12 cellular contexts compared by ENCODE assay signal in genomic region chr2:168220971-168221819, GRCh38. TPM values are rescaled to one million over a fixed set of nuclear protein-coding genes. Genes with fewer than 3 reads are reported as not detected.
DNase-seq lines count a peak whose midpoint lies in the region; ATAC-seq, FAIRE-seq and TF ChIP-seq lines count a peak whose summit lies in the region.
"Had no signal": no experiment of that assay in that cellular context is flagged by ENCODE, and none has a peak within 500 bp of the region (broad histone marks: within the 10 kb centered on the region; RNA-seq: fewer than 3 reads in every experiment).

No MANE protein-coding gene starts in this region.

- peak overlapping the region in 3 of 4 donors; percentile 41 to 74 (median 65) for H3K27ac ChIP-seq in Peyer's patch
- H3K27ac ChIP-seq in caudate nucleus (ENCODE audit: low read depth, low read length): peak overlapping the region; percentile 24
- H3K27ac ChIP-seq in small intestine (ENCODE audit: low read depth in 1 of 2, low read length in 1 of 2): peak overlapping the region; percentile 75 to 76

- no peak for TF ChIP-seq CTCF in Peyer's patch (IDR thresholded peaks at IDR 0.05)
- TF ChIP-seq CTCF in kidney epithelial cell (IDR thresholded peaks at IDR 0.05; ENCODE audit: insufficient read depth, low read length, poor library complexity, severe bottlenecking): no peak

- no peak for ATAC-seq in GM21423 (IDR thresholded peaks at IDR 0.05; ENCODE audit: unreplicated experiment)
- ATAC-seq: activated CD8-positive, alpha-beta T cell treated with anti-CD3 and anti-CD28 coated beads for 36 hours; naive thymus-derived CD4-positive, alpha-beta T cell had no signal

- H3K36me3 ChIP-seq in Peyer's patch: no peaks in the 10 kb centered on the region
- H3K36me3 ChIP-seq in kidney epithelial cell (ENCODE audit: control insufficient read depth, insufficient read depth, low read length): no peaks in the 10 kb centered on the region
- no peaks in the 10 kb centered on the region for H3K36me3 ChIP-seq in small intestine (ENCODE audit: control insufficient read depth in 2 of 2, insufficient read depth in 2 of 2, low read length in 2 of 2)

- DNase-seq in Peyer's patch (no peak), caudate nucleus (lab: John Stamatoyannopoulos, UW) (no peak), kidney epithelial cell (ENCODE audit: low read depth) (peak; percentile 86), small intestine (peak; percentile 77), DMS 273 treated with DMSO at 0.1 percent for 48 hours (lab: John Stamatoyannopoulos, UW) (no peak), amygdala (lab: John Stamatoyannopoulos, UW) (no peak)
- DNase-seq: activated CD8-positive, alpha-beta T cell treated with anti-CD3 and anti-CD28 coated beads for 36 hours; activated naive CD4-positive, alpha-beta T cell treated with Interleukin-2 at 50 U/mL for 16 hours; COR-L47; naive thymus-derived CD4-positive, alpha-beta T cell; T-helper 9 cell had no signal

- WGBS in small intestine, 3 donors: 18 to 62% (median 29%) methylated on average over 11 of the region's 11 CpGs

- no peak for FAIRE-seq in small intestine (lab: Jason Lieb, UNC)

- H3K9me3 ChIP-seq in Peyer's patch: no peaks in the 10 kb centered on the region
- H3K9me3 ChIP-seq in small intestine (ENCODE audit: control insufficient read depth, low read depth): no peaks in the 10 kb centered on the region

- no peaks in the 10 kb centered on the region for H3K27me3 ChIP-seq in Peyer's patch
- no peaks in the 10 kb centered on the region for H3K27me3 ChIP-seq in kidney epithelial cell (ENCODE audit: control insufficient read depth, insufficient read depth, low read length)
- H3K27me3 ChIP-seq in small intestine (ENCODE audit: control insufficient read depth in 2 of 2, insufficient read depth in 2 of 2, low read length in 2 of 2): no peaks in the 10 kb centered on the region

- TF ChIP-seq POLR2A in Peyer's patch (IDR thresholded peaks at IDR 0.05): no peak

- H3K4me1 ChIP-seq in Peyer's patch (peaks cover 0 to 30% (median 3%) of the 10 kb centered on the region in 4 donors), small intestine (ENCODE audit: control insufficient read depth in 2 of 2, insufficient read depth in 1 of 2, low read depth in 1 of 2, low read length in 1 of 2) (peaks cover 3 to 12% of the 10 kb centered on the region in 2 donors)

- no peak overlapping the region for H3K4me3 ChIP-seq in Peyer's patch
- H3K4me3 ChIP-seq in kidney epithelial cell (ENCODE audit: low read depth, low read length): no peak overlapping the region
- no peak overlapping the region for H3K4me3 ChIP-seq in small intestine (ENCODE audit: low read depth in 1 of 2, low read length in 2 of 2)

RNA-seq across cellular contexts. Expression of gene STK39, which starts 26.2 kb away (rescaled TPM):
- total RNA-seq in Peyer's patch: 10 to 100 TPM; 39.6 to 55.9 (median 51.0) TPM
- total RNA-seq in kidney epithelial cell: 27.2 and 30.1 TPM in 2 replicates
- 10 to 100 TPM; 41.0 to 68.7 (median 41.6) TPM for polyA plus RNA-seq in small intestine

Comparison
In these comparisons a context has a peak if more than half of its experiments do, and no peak if none do; other contexts are left out.
1. DNase-seq: peak in kidney epithelial cell (single experiment) and small intestine (single experiment); none in Peyer's patch (0 of 3), caudate nucleus (0 of 61), DMS 273 treated with DMSO at 0.1 percent for 48 hours (single experiment) and amygdala (0 of 56).
2. H3K27ac ChIP-seq: peak in every context shown above with its lines; median percentile 76 in small intestine; 65 in Peyer's patch; 24 in caudate nucleus.